In the genomic region with DNA sequence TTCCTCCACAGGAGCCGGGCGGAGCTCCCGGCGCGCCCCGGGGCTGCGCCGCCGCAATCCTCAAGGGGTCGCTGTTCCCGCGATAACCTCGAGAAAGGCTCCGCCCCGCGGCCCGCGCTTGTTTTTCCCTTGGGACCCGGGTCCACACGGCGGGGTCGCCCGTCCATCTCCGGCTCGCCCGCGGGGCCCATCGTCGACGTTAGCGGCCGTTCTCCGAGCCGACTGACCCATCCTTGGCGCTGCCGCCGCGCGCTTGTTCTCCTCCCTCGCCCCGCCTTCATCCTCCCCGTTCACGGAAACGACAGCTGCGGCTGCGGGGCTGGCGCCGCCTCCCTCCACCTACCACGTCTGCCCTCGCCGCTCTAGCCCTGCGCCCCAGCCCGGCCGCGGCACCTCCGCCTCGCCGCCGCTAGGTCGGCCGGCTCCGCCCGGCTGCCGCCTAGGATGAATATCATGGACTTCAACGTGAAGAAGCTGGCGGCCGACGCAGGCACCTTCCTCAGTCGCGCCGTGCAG, we compare ENCODE assay signal across 1 cellular context.
TF ChIP-seq lines count a peak whose summit lies in the region.

Gene SH3GLB1, plus strand, starts transcription at position 121 of the 516 bp plus-strand sequence. Its CDS starts 324 bp downstream, at position 445.

TF ChIP-seq in HepG2, 621 proteins besides CTCF, POLR2A, EP300 and RAD21 (continued from another document and continues in another):
- TF ChIP-seq, protein P1, sequence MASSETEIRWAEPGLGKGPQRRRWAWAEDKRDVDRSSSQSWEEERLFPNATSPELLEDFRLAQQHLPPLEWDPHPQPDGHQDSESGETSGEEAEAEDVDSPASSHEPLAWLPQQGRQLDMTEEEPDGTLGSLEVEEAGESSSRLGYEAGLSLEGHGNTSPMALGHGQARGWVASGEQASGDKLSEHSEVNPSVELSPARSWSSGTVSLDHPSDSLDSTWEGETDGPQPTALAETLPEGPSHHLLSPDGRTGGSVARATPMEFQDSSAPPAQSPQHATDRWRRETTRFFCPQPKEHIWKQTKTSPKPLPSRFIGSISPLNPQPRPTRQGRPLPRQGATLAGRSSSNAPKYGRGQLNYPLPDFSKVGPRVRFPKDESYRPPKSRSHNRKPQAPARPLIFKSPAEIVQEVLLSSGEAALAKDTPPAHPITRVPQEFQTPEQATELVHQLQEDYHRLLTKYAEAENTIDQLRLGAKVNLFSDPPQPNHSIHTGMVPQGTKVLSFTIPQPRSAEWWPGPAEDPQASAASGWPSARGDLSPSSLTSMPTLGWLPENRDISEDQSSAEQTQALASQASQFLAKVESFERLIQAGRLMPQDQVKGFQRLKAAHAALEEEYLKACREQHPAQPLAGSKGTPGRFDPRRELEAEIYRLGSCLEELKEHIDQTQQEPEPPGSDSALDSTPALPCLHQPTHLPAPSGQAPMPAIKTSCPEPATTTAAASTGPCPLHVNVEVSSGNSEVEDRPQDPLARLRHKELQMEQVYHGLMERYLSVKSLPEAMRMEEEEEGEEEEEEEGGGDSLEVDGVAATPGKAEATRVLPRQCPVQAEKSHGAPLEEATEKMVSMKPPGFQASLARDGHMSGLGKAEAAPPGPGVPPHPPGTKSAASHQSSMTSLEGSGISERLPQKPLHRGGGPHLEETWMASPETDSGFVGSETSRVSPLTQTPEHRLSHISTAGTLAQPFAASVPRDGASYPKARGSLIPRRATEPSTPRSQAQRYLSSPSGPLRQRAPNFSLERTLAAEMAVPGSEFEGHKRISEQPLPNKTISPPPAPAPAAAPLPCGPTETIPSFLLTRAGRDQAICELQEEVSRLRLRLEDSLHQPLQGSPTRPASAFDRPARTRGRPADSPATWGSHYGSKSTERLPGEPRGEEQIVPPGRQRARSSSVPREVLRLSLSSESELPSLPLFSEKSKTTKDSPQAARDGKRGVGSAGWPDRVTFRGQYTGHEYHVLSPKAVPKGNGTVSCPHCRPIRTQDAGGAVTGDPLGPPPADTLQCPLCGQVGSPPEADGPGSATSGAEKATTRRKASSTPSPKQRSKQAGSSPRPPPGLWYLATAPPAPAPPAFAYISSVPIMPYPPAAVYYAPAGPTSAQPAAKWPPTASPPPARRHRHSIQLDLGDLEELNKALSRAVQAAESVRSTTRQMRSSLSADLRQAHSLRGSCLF (CRISPR knock-in tag; IDR thresholded peaks at IDR 0.05; ENCODE audit: borderline replicate concordance), result no peak
- peak; percentile 77; the same call in 1 of the 2 replicates for TF ChIP-seq KDM5B (CRISPR knock-in tag; IDR thresholded peaks at IDR 0.05; ENCODE audit: borderline replicate concordance)
- peak; percentile 24; the same call in 1 of the 2 replicates for TF ChIP-seq FOXP4 (CRISPR knock-in tag; IDR thresholded peaks at IDR 0.05)
- peak; percentile 82 for TF ChIP-seq ZNF780A (CRISPR knock-in tag; IDR thresholded peaks at IDR 0.05)
- 0 out of 2 replicates have a peak, but pooled peaks have one; percentile 52 for TF ChIP-seq THAP11 (CRISPR knock-in tag; IDR thresholded peaks at IDR 0.05)
- TF ChIP-seq BORCS8-MEF2B (CRISPR knock-in tag; IDR thresholded peaks at IDR 0.05), result peak; percentile 73; the same call in 1 of the 2 replicates
- peak; percentile 20; the same call in 1 of the 2 replicates for TF ChIP-seq STAG1 (CRISPR knock-in tag; IDR thresholded peaks at IDR 0.05)
- no peak; the same call in 1 of the 2 replicates for TF ChIP-seq THYN1 (CRISPR knock-in tag; IDR thresholded peaks at IDR 0.05; ENCODE audit: borderline replicate concordance, low read depth)
- peak; percentile 14; the same call in 1 of the 2 replicates for TF ChIP-seq BHLHE40 (IDR thresholded peaks at IDR 0.05; ENCODE audit: low read length)
- TF ChIP-seq ZNF816 (CRISPR knock-in tag; IDR thresholded peaks at IDR 0.05; ENCODE audit: borderline replicate concordance), result no peak
- TF ChIP-seq ZKSCAN1 (IDR thresholded peaks at IDR 0.05; ENCODE audit: low read length), result no peak
- no peak for TF ChIP-seq RFX5 (IDR thresholded peaks at IDR 0.05; ENCODE audit: low read depth, low read length)
- TF ChIP-seq, protein P2, sequence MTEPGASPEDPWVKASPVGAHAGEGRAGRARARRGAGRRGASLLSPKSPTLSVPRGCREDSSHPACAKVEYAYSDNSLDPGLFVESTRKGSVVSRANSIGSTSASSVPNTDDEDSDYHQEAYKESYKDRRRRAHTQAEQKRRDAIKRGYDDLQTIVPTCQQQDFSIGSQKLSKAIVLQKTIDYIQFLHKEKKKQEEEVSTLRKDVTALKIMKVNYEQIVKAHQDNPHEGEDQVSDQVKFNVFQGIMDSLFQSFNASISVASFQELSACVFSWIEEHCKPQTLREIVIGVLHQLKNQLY (CRISPR knock-in tag; IDR thresholded peaks at IDR 0.05), result no peak
- peak; percentile 80 for TF ChIP-seq ZNF564 (CRISPR knock-in tag; IDR thresholded peaks at IDR 0.05)
- TF ChIP-seq HMG20A (CRISPR knock-in tag; IDR thresholded peaks at IDR 0.05; ENCODE audit: borderline replicate concordance), result no peak
- peak; percentile 71 for TF ChIP-seq KAT8 (CRISPR knock-in tag; IDR thresholded peaks at IDR 0.05)
- TF ChIP-seq GTF3A (CRISPR knock-in tag; conservative IDR thresholded peaks at IDR 0.05), result no peak
- no peak for TF ChIP-seq ZC3H4 (CRISPR knock-in tag; IDR thresholded peaks at IDR 0.05; ENCODE audit: borderline replicate concordance)
- TF ChIP-seq SETDB1 (CRISPR knock-in tag; IDR thresholded peaks at IDR 0.05; ENCODE audit: borderline replicate concordance), result no peak
- TF ChIP-seq ZNF580 (CRISPR knock-in tag; IDR thresholded peaks at IDR 0.05; ENCODE audit: borderline replicate concordance, low read depth), result peak; percentile 78; the same call in 1 of the 2 replicates
- TF ChIP-seq ZSCAN9 (CRISPR knock-in tag; IDR thresholded peaks at IDR 0.05; ENCODE audit: borderline replicate concordance), result peak; percentile 13; the same call in 1 of the 2 replicates
- TF ChIP-seq HOXA3 (CRISPR knock-in tag; IDR thresholded peaks at IDR 0.05), result peak; percentile 67
- TF ChIP-seq, protein P3, sequence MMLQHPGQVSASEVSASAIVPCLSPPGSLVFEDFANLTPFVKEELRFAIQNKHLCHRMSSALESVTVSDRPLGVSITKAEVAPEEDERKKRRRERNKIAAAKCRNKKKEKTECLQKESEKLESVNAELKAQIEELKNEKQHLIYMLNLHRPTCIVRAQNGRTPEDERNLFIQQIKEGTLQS (CRISPR knock-in tag; IDR thresholded peaks at IDR 0.05), result no peak
- TF ChIP-seq RORA (CRISPR knock-in tag; IDR thresholded peaks at IDR 0.05), result no peak
- peak; percentile 28; the same call in 1 of the 2 replicates for TF ChIP-seq NR2C2 (CRISPR knock-in tag; IDR thresholded peaks at IDR 0.05; ENCODE audit: borderline replicate concordance)
- no peak for TF ChIP-seq MIER2 (CRISPR knock-in tag; IDR thresholded peaks at IDR 0.05)
- TF ChIP-seq, protein P4, sequence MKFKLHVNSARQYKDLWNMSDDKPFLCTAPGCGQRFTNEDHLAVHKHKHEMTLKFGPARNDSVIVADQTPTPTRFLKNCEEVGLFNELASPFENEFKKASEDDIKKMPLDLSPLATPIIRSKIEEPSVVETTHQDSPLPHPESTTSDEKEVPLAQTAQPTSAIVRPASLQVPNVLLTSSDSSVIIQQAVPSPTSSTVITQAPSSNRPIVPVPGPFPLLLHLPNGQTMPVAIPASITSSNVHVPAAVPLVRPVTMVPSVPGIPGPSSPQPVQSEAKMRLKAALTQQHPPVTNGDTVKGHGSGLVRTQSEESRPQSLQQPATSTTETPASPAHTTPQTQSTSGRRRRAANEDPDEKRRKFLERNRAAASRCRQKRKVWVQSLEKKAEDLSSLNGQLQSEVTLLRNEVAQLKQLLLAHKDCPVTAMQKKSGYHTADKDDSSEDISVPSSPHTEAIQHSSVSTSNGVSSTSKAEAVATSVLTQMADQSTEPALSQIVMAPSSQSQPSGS (CRISPR knock-in tag; IDR thresholded peaks at IDR 0.05), result peak; percentile 19; the same call in 1 of the 2 replicates
- TF ChIP-seq MIXL1 (CRISPR knock-in tag; IDR thresholded peaks at IDR 0.05), result no peak
- peak; percentile 56; the same call in 1 of the 2 replicates for TF ChIP-seq DMAP1 (CRISPR knock-in tag; IDR thresholded peaks at IDR 0.05)
- TF ChIP-seq RARG (CRISPR knock-in tag; IDR thresholded peaks at IDR 0.05; ENCODE audit: low read depth), result no peak
- TF ChIP-seq ZFX (CRISPR knock-in tag; IDR thresholded peaks at IDR 0.05; ENCODE audit: low read depth), result no peak; the same call in 1 of the 2 replicates
- TF ChIP-seq ATF7 (IDR thresholded peaks at IDR 0.05), result no peak
- TF ChIP-seq ATF7 (CRISPR knock-in tag; IDR thresholded peaks at IDR 0.05), result no peak; the same call in 1 of the 2 replicates
- TF ChIP-seq CHD2 (IDR thresholded peaks at IDR 0.05; ENCODE audit: low read depth, low read length), result peak; percentile 86
- TF ChIP-seq ZNF776 (CRISPR knock-in tag; IDR thresholded peaks at IDR 0.05), result peak; percentile 85; the same call in 1 of the 2 replicates
- peak; percentile 85; the same call in 1 of the 2 replicates for TF ChIP-seq YEATS4 (CRISPR knock-in tag; IDR thresholded peaks at IDR 0.05; ENCODE audit: borderline replicate concordance)
- TF ChIP-seq ZNF773 (CRISPR knock-in tag; IDR thresholded peaks at IDR 0.05; ENCODE audit: borderline replicate concordance), result no peak
- no peak for TF ChIP-seq TCF12 (IDR thresholded peaks at IDR 0.05)
- peak; percentile 76 for TF ChIP-seq TCF12 (CRISPR knock-in tag; IDR thresholded peaks at IDR 0.05)
- TF ChIP-seq ZNF790 (CRISPR knock-in tag; IDR thresholded peaks at IDR 0.05; ENCODE audit: borderline replicate concordance), result no peak
- no peak for TF ChIP-seq ISX (CRISPR knock-in tag; conservative IDR thresholded peaks at IDR 0.05)
- TF ChIP-seq RNF2 (conservative IDR thresholded peaks at IDR 0.05; ENCODE audit: low read depth), result no peak
- TF ChIP-seq IKZF4 (CRISPR knock-in tag; IDR thresholded peaks at IDR 0.05; ENCODE audit: borderline replicate concordance, low read depth, not compliant biosample characterization), result no peak
- no peak for TF ChIP-seq ZNF3 (CRISPR knock-in tag; IDR thresholded peaks at IDR 0.05)
- TF ChIP-seq ZNF749 (CRISPR knock-in tag; IDR thresholded peaks at IDR 0.05; ENCODE audit: borderline replicate concordance), result peak; percentile 69; the same call in 1 of the 2 replicates
- no peak for TF ChIP-seq U2AF2 (IDR thresholded peaks at IDR 0.05; ENCODE audit: low read depth, low read length)
- TF ChIP-seq SAP130 (CRISPR knock-in tag; IDR thresholded peaks at IDR 0.05; ENCODE audit: low read depth), result peak; percentile 60; the same call in 1 of the 2 replicates
- TF ChIP-seq TSC22D2 (CRISPR knock-in tag; IDR thresholded peaks at IDR 0.05; ENCODE audit: borderline replicate concordance), result no peak
- no peak for TF ChIP-seq HNF4G (IDR thresholded peaks at IDR 0.05; ENCODE audit: borderline replicate concordance, low read depth, low read length)
- TF ChIP-seq HNF4G (CRISPR knock-in tag; IDR thresholded peaks at IDR 0.05; ENCODE audit: borderline replicate concordance, low read depth), result peak; percentile 27; the same call in 1 of the 2 replicates
- TF ChIP-seq ISL2 (CRISPR knock-in tag; IDR thresholded peaks at IDR 0.05), result peak; percentile 62; the same call in 1 of the 2 replicates
- TF ChIP-seq ZNF616 (CRISPR knock-in tag; IDR thresholded peaks at IDR 0.05; ENCODE audit: low read depth), result no peak; the same call in 1 of the 2 replicates
- no peak for TF ChIP-seq ATF1 (CRISPR knock-in tag; IDR thresholded peaks at IDR 0.05)
- TF ChIP-seq, protein P5, sequence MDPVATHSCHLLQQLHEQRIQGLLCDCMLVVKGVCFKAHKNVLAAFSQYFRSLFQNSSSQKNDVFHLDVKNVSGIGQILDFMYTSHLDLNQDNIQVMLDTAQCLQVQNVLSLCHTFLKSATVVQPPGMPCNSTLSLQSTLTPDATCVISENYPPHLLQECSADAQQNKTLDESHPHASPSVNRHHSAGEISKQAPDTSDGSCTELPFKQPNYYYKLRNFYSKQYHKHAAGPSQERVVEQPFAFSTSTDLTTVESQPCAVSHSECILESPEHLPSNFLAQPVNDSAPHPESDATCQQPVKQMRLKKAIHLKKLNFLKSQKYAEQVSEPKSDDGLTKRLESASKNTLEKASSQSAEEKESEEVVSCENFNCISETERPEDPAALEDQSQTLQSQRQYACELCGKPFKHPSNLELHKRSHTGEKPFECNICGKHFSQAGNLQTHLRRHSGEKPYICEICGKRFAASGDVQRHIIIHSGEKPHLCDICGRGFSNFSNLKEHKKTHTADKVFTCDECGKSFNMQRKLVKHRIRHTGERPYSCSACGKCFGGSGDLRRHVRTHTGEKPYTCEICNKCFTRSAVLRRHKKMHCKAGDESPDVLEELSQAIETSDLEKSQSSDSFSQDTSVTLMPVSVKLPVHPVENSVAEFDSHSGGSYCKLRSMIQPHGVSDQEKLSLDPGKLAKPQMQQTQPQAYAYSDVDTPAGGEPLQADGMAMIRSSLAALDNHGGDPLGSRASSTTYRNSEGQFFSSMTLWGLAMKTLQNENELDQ (CRISPR knock-in tag; IDR thresholded peaks at IDR 0.05; ENCODE audit: borderline replicate concordance), result no peak
- TF ChIP-seq NCOA1 (CRISPR knock-in tag; IDR thresholded peaks at IDR 0.05), result peak; percentile 69; the same call in 1 of the 2 replicates
- TF ChIP-seq, protein P6, sequence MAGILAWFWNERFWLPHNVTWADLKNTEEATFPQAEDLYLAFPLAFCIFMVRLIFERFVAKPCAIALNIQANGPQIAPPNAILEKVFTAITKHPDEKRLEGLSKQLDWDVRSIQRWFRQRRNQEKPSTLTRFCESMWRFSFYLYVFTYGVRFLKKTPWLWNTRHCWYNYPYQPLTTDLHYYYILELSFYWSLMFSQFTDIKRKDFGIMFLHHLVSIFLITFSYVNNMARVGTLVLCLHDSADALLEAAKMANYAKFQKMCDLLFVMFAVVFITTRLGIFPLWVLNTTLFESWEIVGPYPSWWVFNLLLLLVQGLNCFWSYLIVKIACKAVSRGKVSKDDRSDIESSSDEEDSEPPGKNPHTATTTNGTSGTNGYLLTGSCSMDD (CRISPR knock-in tag; IDR thresholded peaks at IDR 0.05), result no peak
- peak; percentile 52 for TF ChIP-seq HNRNPK (IDR thresholded peaks at IDR 0.05; ENCODE audit: low read depth, low read length, poor library complexity, severe bottlenecking)
- no peak for TF ChIP-seq ZFP36L2 (CRISPR knock-in tag; IDR thresholded peaks at IDR 0.05)
- TF ChIP-seq ZNF432 (CRISPR knock-in tag; IDR thresholded peaks at IDR 0.05; ENCODE audit: borderline replicate concordance), result no peak
